8 cellular contexts compared by ENCODE assay signal in genomic region chr15:63189955-63190691, GRCh38. TPM values are rescaled to one million over a fixed set of nuclear protein-coding genes. Genes with fewer than 3 reads are reported as not detected.
DNase-seq lines count a peak whose midpoint lies in the region; ATAC-seq and TF ChIP-seq lines count a peak whose summit lies in the region.

No MANE protein-coding gene starts in this region.

- WGBS in esophagus, 2 donors: 7 to 10% methylated on average over 9 of the region's 9 CpGs
- WGBS in psoas muscle, 3 donors: 13 to 17% (median 16%) methylated on average over 9 of the region's 9 CpGs

- H3K4me1 ChIP-seq in esophagus (ENCODE audit: control insufficient read depth in 2 of 2, insufficient read depth in 2 of 2, low read length in 1 of 2): peaks cover 0 to 3% of the 10 kb centered on the region in 2 donors
- H3K4me1 ChIP-seq in psoas muscle: peaks cover 24% of the 10 kb centered on the region

- peaks cover 4% of the 10 kb centered on the region for H3K27me3 Mint-ChIP-seq in activated CD4-positive, alpha-beta T cell treated with anti-CD3 and anti-CD28 coated beads, Interleukin-2, amount 10 ng/mL, durations not matched to agents 7 days and 5 days

- no peaks in the 10 kb centered on the region for H3K36me3 ChIP-seq in SK-N-MC (ENCODE audit: insufficient read depth, low read length)
- no peaks in the 10 kb centered on the region for H3K36me3 ChIP-seq in esophagus (ENCODE audit: control insufficient read depth in 2 of 2, insufficient read depth in 2 of 2, low read length in 1 of 2)
- no peaks in the 10 kb centered on the region for H3K36me3 ChIP-seq in psoas muscle (ENCODE audit: insufficient read depth in 1 of 2, low read depth in 1 of 2)

- peak overlapping the region; percentile 89 for H3K27ac Mint-ChIP-seq in activated CD4-positive, alpha-beta T cell treated with anti-CD3 and anti-CD28 coated beads, Interleukin-2, amount 10 ng/mL, durations not matched to agents 7 days and 5 days

- no peak for DNase-seq in activated CD4-positive, alpha-beta T cell treated with anti-CD3 and anti-CD28 coated beads, Interleukin-2, amount 10 ng/mL, durations not matched to agents 7 days and 5 days
- no peak for DNase-seq in activated CD4-positive, alpha-beta T cell treated with anti-CD3 and anti-CD28 coated beads, Interleukin-2, amount 50 U/mL, for 48 hours
- DNase-seq in SK-N-MC (ENCODE audit: low read depth, low spot score): no peak
- DNase-seq in psoas muscle: no peak
- no peak for DNase-seq in COLO829 (ENCODE audit: low spot score)

- no peaks in the 10 kb centered on the region for H3K27me3 ChIP-seq in esophagus (ENCODE audit: control insufficient read depth in 1 of 2, insufficient read depth in 2 of 2, low read length in 2 of 2)
- H3K27me3 ChIP-seq in psoas muscle (ENCODE audit: insufficient read depth in 3 of 3, low read length in 2 of 3): no peaks in the 10 kb centered on the region

- no peak overlapping the region for H3K27ac ChIP-seq in SK-N-MC
- peak overlapping the region; percentile 82 to 87 for H3K27ac ChIP-seq in esophagus (ENCODE audit: low read depth in 2 of 2, low read length in 1 of 2)
- H3K27ac ChIP-seq in psoas muscle: peak overlapping the region; percentile 42

- H3K36me3 Mint-ChIP-seq in activated CD4-positive, alpha-beta T cell treated with anti-CD3 and anti-CD28 coated beads, Interleukin-2, amount 10 ng/mL, durations not matched to agents 7 days and 5 days (ENCODE audit: low read depth): peaks cover 28% of the 10 kb centered on the region

- peak overlapping the region; percentile 68 for H3K9ac ChIP-seq in SK-N-MC (ENCODE audit: insufficient read length)

- CTCF ChIA-PET in activated CD4-positive, alpha-beta T cell treated with anti-CD3 and anti-CD28 coated beads, Interleukin-2, amount 10 ng/mL, durations not matched to agents 7 days and 5 days (lab: Charles Lee): interaction anchor here (1.7 to 3.2 kb wide), 2 partner anchors 11 to 27 kb away, joined by 5 to 12 read pairs; no protein-coding TSS in a partner anchor

- no peak for TF ChIP-seq CTCF in psoas muscle (IDR thresholded peaks at IDR 0.05)

- POLR2A ChIA-PET in activated CD4-positive, alpha-beta T cell treated with anti-CD3 and anti-CD28 coated beads, Interleukin-2, amount 10 ng/mL, durations not matched to agents 7 days and 5 days (lab: Charles Lee): no interaction called here

- H3K9me3 ChIP-seq in SK-N-MC (ENCODE audit: low read depth, low read length) (no peaks in the 10 kb centered on the region), esophagus (ENCODE audit: control insufficient read depth in 2 of 2, insufficient read depth in 1 of 2, low read depth in 1 of 2, low read length in 1 of 2) (no peaks in the 10 kb centered on the region), psoas muscle (no peaks in the 10 kb centered on the region)

- peak overlapping the region; percentile 96 for H3K4me3 Mint-ChIP-seq in activated CD4-positive, alpha-beta T cell treated with anti-CD3 and anti-CD28 coated beads, Interleukin-2, amount 10 ng/mL, durations not matched to agents 7 days and 5 days

- H3K9me3 Mint-ChIP-seq in activated CD4-positive, alpha-beta T cell treated with anti-CD3 and anti-CD28 coated beads, Interleukin-2, amount 10 ng/mL, durations not matched to agents 7 days and 5 days: no peaks in the 10 kb centered on the region

- H3K4me3 ChIP-seq in SK-N-MC (peak overlapping the region; percentile 90), esophagus (ENCODE audit: low read depth in 1 of 2, low read length in 2 of 2) (peak overlapping the region; percentile 71 to 89), psoas muscle (peak overlapping the region; percentile 74)

- peak in 1 of 4 donors; percentile 2 for ATAC-seq in psoas muscle
- no peak for ATAC-seq in GM21367 (IDR thresholded peaks at IDR 0.05; ENCODE audit: unreplicated experiment)
- no peak for ATAC-seq in GM21723 (IDR thresholded peaks at IDR 0.05; ENCODE audit: unreplicated experiment)

- intact Hi-C loops in psoas muscle (cut with DNase I): loop anchor here in 1 of 2 donors (5.0 kb wide), 1 partner anchor 87 kb away; the partner anchor contains the start of gene APH1B

- H3K4me1 Mint-ChIP-seq in activated CD4-positive, alpha-beta T cell treated with anti-CD3 and anti-CD28 coated beads, Interleukin-2, amount 10 ng/mL, durations not matched to agents 7 days and 5 days: peaks cover 53% of the 10 kb centered on the region

RNA-seq across cellular contexts. Expression of gene RAB8B, which starts 0.7 kb away (rescaled TPM):
- 100 to 1,000 TPM; 115 to 150 TPM for total RNA-seq in activated CD4-positive, alpha-beta T cell treated with anti-CD3 and anti-CD28 coated beads, Interleukin-2, amount 10 ng/mL, durations not matched to agents 7 days and 5 days
- 1 to 10 TPM; 1.9 to 2.8 TPM for polyA plus RNA-seq in esophagus
- total RNA-seq in psoas muscle: 10 to 100 TPM in 1 of 4 donors, 1 to 10 TPM in 3; 5.4 to 18.1 (median 8.4) TPM
- 1 to 10 TPM; 2.5 to 5.0 (median 4.6) TPM for polyA plus RNA-seq in psoas muscle

RNA-seq across cellular contexts. Expression of gene RPS27L, which starts 32.8 kb away (rescaled TPM):
- 100 to 1,000 TPM; 219 to 226 TPM for total RNA-seq in activated CD4-positive, alpha-beta T cell treated with anti-CD3 and anti-CD28 coated beads, Interleukin-2, amount 10 ng/mL, durations not matched to agents 7 days and 5 days
- polyA plus RNA-seq in esophagus: 10 to 100 TPM; 55.1 to 59.5 TPM
- total RNA-seq in psoas muscle: 100 to 1,000 TPM in 3 of 4 donors, 10 to 100 TPM in 1; 97.0 to 169 (median 132) TPM
- 100 to 1,000 TPM in 2 of 3 donors, 10 to 100 TPM in 1; 33.1 to 186 (median 108) TPM for polyA plus RNA-seq in psoas muscle

Comparison
In these comparisons a context has a peak if more than half of its experiments do, and no peak if none do; other contexts are left out.
1. RNA of gene RAB8B, which starts 0.7 kb away (total RNA-seq): 115 to 150 TPM in activated CD4-positive, alpha-beta T cell treated with anti-CD3 and anti-CD28 coated beads, Interleukin-2, amount 10 ng/mL, durations not matched to agents 7 days and 5 days; 5.4 to 18.1 TPM in psoas muscle; every median in the first group is over 4 times any median in the second.
2. Peak in every context shown above with its lines, with median percentiles within 50 percentile points of each other: H3K4me3 ChIP-seq.